Comparison of ENCODE assay signal across 16 cellular contexts in genomic region chr3:64612082-64612860, GRCh38.
DNase-seq lines count a peak whose midpoint lies in the region; ATAC-seq and TF ChIP-seq lines count a peak whose summit lies in the region.
"Had no signal": no experiment of that assay in that cellular context is flagged by ENCODE, and none has a peak within 500 bp of the region (broad histone marks: within the 10 kb centered on the region; RNA-seq: fewer than 3 reads in every experiment).

No MANE protein-coding gene starts in this region.

- H3K9me3 ChIP-seq in left ventricle myocardium inferior (replicated peaks) = no peaks in the 10 kb centered on the region

- peak; percentile 94 for ATAC-seq in sciatic nerve
- ATAC-seq in HG03469 (IDR thresholded peaks at IDR 0.05; ENCODE audit: unreplicated experiment) = no peak
- no peak for ATAC-seq in GM21529 (IDR thresholded peaks at IDR 0.05; ENCODE audit: unreplicated experiment)
- ATAC-seq: foreskin keratinocyte, GM12878, GM23338, Panc1 had no signal

- peak overlapping the region; percentile 20 for H3K4me3 ChIP-seq in left ventricle myocardium inferior
- H3K4me3 ChIP-seq: GM12878, GM23338 had no signal

- no peak for TF ChIP-seq CTCF in left ventricle myocardium inferior (IDR thresholded peaks at IDR 0.05; ENCODE audit: borderline replicate concordance)

- H3K27me3 ChIP-seq in left ventricle myocardium inferior (ENCODE audit: low read depth) = no peaks in the 10 kb centered on the region

- peak; percentile 66 for DNase-seq in GM03348 (ENCODE audit: low spot score)
- peak; percentile 76 for DNase-seq in SKM-1 (lab: John Stamatoyannopoulos, UW; ENCODE audit: unreplicated experiment)
- DNase-seq in left ventricle myocardium inferior = no peak
- no peak for DNase-seq in sciatic nerve (ENCODE audit: low spot score)
- no peak for DNase-seq in activated effector memory CD4-positive, alpha-beta T cell treated with anti-CD3 and anti-CD28 coated beads, Interleukin-2, amount 50 U/mL, for 16 hours
- DNase-seq in HPDE6-E6E7 (ENCODE audit: extremely low spot score) = no peak
- DNase-seq: activated CD4-positive, alpha-beta T cell treated with anti-CD3 and anti-CD28 coated beads for 48 hours; activated naive CD8-positive, alpha-beta T cell treated with anti-CD3 and anti-CD28 coated beads, Interleukin-2, amount 10 ng/mL, durations not matched to agents 7 days and 5 days; foreskin keratinocyte; naive B cell; NCI-H1436 had no signal

- H3K4me1 ChIP-seq in left ventricle myocardium inferior = peaks cover 59% of the 10 kb centered on the region
- H3K4me1 ChIP-seq: foreskin keratinocyte had no signal

- intact Hi-C loops in left ventricle myocardium inferior (cut with micrococcal nuclease) = no loop called here
- intact Hi-C loops in sciatic nerve (cut with DNase I) = no loop called here

- H3K36me3 ChIP-seq in left ventricle myocardium inferior = peaks cover 12% of the 10 kb centered on the region

- peak overlapping the region; percentile 87 for H3K27ac ChIP-seq in left ventricle myocardium inferior (replicated peaks)
- H3K27ac ChIP-seq: foreskin keratinocyte had no signal

Comparison
In these comparisons a context has a peak if more than half of its experiments do, and no peak if none do; other contexts are left out.
1. DNase-seq: peak in GM03348 (single experiment) and SKM-1 (single experiment); none in left ventricle myocardium inferior (single experiment), sciatic nerve (single experiment), activated effector memory CD4-positive, alpha-beta T cell treated with anti-CD3 and anti-CD28 coated beads, Interleukin-2, amount 50 U/mL, for 16 hours (single experiment) and HPDE6-E6E7 (single experiment).